Comparison of ENCODE assay signal across 10 cellular contexts in the genomic region with DNA sequence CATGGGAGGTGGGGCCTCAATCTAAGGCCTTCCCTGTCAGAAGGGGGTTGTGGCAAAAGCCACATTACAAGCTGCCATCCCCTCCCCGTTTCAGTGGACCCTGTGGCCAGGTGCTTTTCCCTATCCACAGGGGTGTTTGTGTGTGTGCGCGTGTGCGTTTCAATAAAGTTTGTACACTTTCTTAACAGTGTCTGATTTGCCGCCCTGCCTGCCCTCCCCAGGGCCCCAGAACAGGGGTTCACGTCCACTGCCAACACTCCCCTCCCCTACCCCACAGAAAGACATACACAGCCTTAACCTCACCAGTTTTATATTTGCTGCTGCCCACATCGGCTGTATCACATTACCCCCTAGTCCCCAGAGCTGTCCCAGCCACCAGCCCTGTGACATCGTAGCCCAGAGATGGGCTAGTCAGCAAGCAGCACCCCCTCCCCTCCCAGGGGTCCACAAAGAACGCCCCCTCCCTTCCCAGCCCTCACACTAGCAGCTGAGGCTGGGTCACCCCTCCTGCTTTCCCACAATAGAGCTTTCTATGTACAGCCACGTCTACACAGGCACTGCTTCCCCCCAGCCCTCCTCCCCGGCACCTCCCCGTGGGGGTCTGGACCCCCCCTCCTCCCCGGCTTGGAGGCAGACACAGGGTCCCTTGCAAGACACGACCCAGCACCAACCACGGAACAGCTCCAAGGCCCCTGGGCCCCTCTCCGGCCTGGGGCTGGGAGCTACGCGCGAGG. TPM values are rescaled to one million over a fixed set of nuclear protein-coding genes. Genes with fewer than 3 reads are reported as not detected.
A peak's percentile ranks its signal among the peaks of the same experiment; 100 is the strongest.
DNase-seq lines count a peak whose midpoint lies in the region; ATAC-seq and TF ChIP-seq lines count a peak whose summit lies in the region.
"Had no signal": no experiment of that assay in that cellular context is flagged by ENCODE, and none has a peak within 500 bp of the region (broad histone marks: within the 10 kb centered on the region; RNA-seq: fewer than 3 reads in every experiment).

No MANE protein-coding gene starts in this region.

- H3K9me3 ChIP-seq in WERI-Rb-1 (ENCODE audit: severe bottlenecking) (no peaks in the 10 kb centered on the region), iPS DF 6.9 (ENCODE audit: control insufficient read depth, insufficient read depth, low read length) (no peaks in the 10 kb centered on the region)

- H3K36me3 ChIP-seq in WERI-Rb-1 (peaks cover 53% of the 10 kb centered on the region), iPS DF 6.9 (ENCODE audit: control insufficient read depth, insufficient read depth, low read length) (peaks cover 15% of the 10 kb centered on the region)

- H3K4me1 ChIP-seq in iPS DF 6.9 (ENCODE audit: control insufficient read depth, insufficient read depth, low read length), result 0 out of 2 replicates have a peak, but pooled peaks cover 3% of the 10 kb centered on the region
- H3K4me1 ChIP-seq in foreskin keratinocyte, result peaks cover 5% of the 10 kb centered on the region

- H3K27me3 Mint-ChIP-seq in T-helper 1 cell treated with Interleukin-12 subunit alpha and Interleukin-12 subunit beta and Interleukin-4 antibody, amounts not matched to agents 30 μg/mL and 1 μg/mL, for 36 hours (ENCODE audit: low read depth), result peaks cover 13% of the 10 kb centered on the region

- H3K27ac Mint-ChIP-seq in T-helper 1 cell treated with Interleukin-12 subunit alpha and Interleukin-12 subunit beta and Interleukin-4 antibody, amounts not matched to agents 30 μg/mL and 1 μg/mL, for 36 hours, result no peak overlapping the region
- no peak overlapping the region for H3K27ac Mint-ChIP-seq in stimulated activated effector memory CD8-positive, alpha-beta T cell treated with anti-CD3 and anti-CD28 coated beads, Interleukin-12 subunit alpha, Interleukin-12 subunit beta, amount 100 ng/mL, for 72 hours

- H3K4me3 ChIP-seq in WERI-Rb-1 (ENCODE audit: low read depth, low read length) (no peak overlapping the region), iPS DF 6.9 (ENCODE audit: low read length) (peak overlapping the region; percentile 55; the same call in 1 of the 2 replicates)

- H3K36me3 Mint-ChIP-seq in T-helper 1 cell treated with Interleukin-12 subunit alpha and Interleukin-12 subunit beta and Interleukin-4 antibody, amounts not matched to agents 30 μg/mL and 1 μg/mL, for 36 hours (ENCODE audit: low read depth), result peaks cover 3% of the 10 kb centered on the region
- H3K36me3 Mint-ChIP-seq in stimulated activated effector memory CD8-positive, alpha-beta T cell treated with anti-CD3 and anti-CD28 coated beads, Interleukin-12 subunit alpha, Interleukin-12 subunit beta, amount 100 ng/mL, for 72 hours, result no peaks in the 10 kb centered on the region

- H3K4me3 Mint-ChIP-seq in T-helper 1 cell treated with Interleukin-12 subunit alpha and Interleukin-12 subunit beta and Interleukin-4 antibody, amounts not matched to agents 30 μg/mL and 1 μg/mL, for 36 hours, result peak overlapping the region; percentile 21
- H3K4me3 Mint-ChIP-seq in stimulated activated effector memory CD8-positive, alpha-beta T cell treated with anti-CD3 and anti-CD28 coated beads, Interleukin-12 subunit alpha, Interleukin-12 subunit beta, amount 100 ng/mL, for 72 hours, result peak overlapping the region; percentile 54

- H3K27me3 ChIP-seq in WERI-Rb-1 (ENCODE audit: insufficient read depth, low read depth, severe bottlenecking) (no peaks in the 10 kb centered on the region), iPS DF 6.9 (ENCODE audit: control insufficient read depth, insufficient read depth, low read length) (no peaks in the 10 kb centered on the region), foreskin keratinocyte (peaks cover 9% of the 10 kb centered on the region)

- H3K9me3 Mint-ChIP-seq in T-helper 1 cell treated with Interleukin-12 subunit alpha and Interleukin-12 subunit beta and Interleukin-4 antibody, amounts not matched to agents 30 μg/mL and 1 μg/mL, for 36 hours, result no peaks in the 10 kb centered on the region
- H3K9me3 Mint-ChIP-seq in stimulated activated effector memory CD8-positive, alpha-beta T cell treated with anti-CD3 and anti-CD28 coated beads, Interleukin-12 subunit alpha, Interleukin-12 subunit beta, amount 100 ng/mL, for 72 hours, result no peaks in the 10 kb centered on the region

- no CpG with 5 or more reads among the region's 19 CpGs for WGBS in iPS DF 6.9 (ENCODE audit: insufficient coverage, insufficient read length)

- H3K27ac ChIP-seq in WERI-Rb-1 (no peak overlapping the region), iPS DF 6.9 (ENCODE audit: low read length) (no peak overlapping the region), foreskin keratinocyte (no peak overlapping the region)

- H3K4me1 Mint-ChIP-seq in T-helper 1 cell treated with Interleukin-12 subunit alpha and Interleukin-12 subunit beta and Interleukin-4 antibody, amounts not matched to agents 30 μg/mL and 1 μg/mL, for 36 hours (ENCODE audit: low read depth), result peaks cover 5% of the 10 kb centered on the region
- peaks cover 14% of the 10 kb centered on the region for H3K4me1 Mint-ChIP-seq in stimulated activated effector memory CD8-positive, alpha-beta T cell treated with anti-CD3 and anti-CD28 coated beads, Interleukin-12 subunit alpha, Interleukin-12 subunit beta, amount 100 ng/mL, for 72 hours

- ATAC-seq in stimulated activated effector memory CD8-positive, alpha-beta T cell treated with anti-CD3 and anti-CD28 coated beads, Interleukin-12 subunit alpha, Interleukin-12 subunit beta, amount 100 ng/mL, for 72 hours, result no peak
- ATAC-seq in foreskin keratinocyte (no peak), sciatic nerve (no peak), GM18868 (IDR thresholded peaks at IDR 0.05; ENCODE audit: unreplicated experiment) (no peak)
- ATAC-seq: SK-N-SH treated with all-trans-retinoic acid at 6 μM for 48 hours had no signal

- TF ChIP-seq CTCF in WERI-Rb-1 (IDR thresholded peaks at IDR 0.05; ENCODE audit: low read depth, low read length) (no peak), foreskin keratinocyte (conservative IDR thresholded peaks at IDR 0.05) (no peak)

- DNase-seq in T-helper 1 cell, result no peak
- DNase-seq in WERI-Rb-1, result peak; percentile 12
- no peak for DNase-seq in iPS DF 6.9 (ENCODE audit: low read depth, low spot score)
- no peak for DNase-seq in stimulated activated effector memory CD8-positive, alpha-beta T cell treated with anti-CD3 and anti-CD28 coated beads, Interleukin-12 subunit alpha, Interleukin-12 subunit beta, amount 100 ng/mL, for 72 hours (ENCODE audit: low spot score in 2 of 2)
- DNase-seq in foreskin keratinocyte, result no peak
- DNase-seq in sciatic nerve (ENCODE audit: low spot score), result no peak
- DNase-seq: 8988T had no signal

- intact Hi-C loops in sciatic nerve (cut with DNase I), result no loop called here

RNA-seq across cellular contexts. Expression of a gene that starts 8.0 kb away (rescaled TPM):
- total RNA-seq in foreskin keratinocyte, result 272 and 283 TPM in 2 replicates
- polyA plus RNA-seq in foreskin keratinocyte, result 290 and 301 TPM in 2 replicates
- total RNA-seq in sciatic nerve, result 169 TPM

RNA-seq across cellular contexts. Expression of a gene that starts 10.6 kb away (rescaled TPM):
- total RNA-seq in foreskin keratinocyte (1.4 and 1.6 TPM in 2 replicates), sciatic nerve (3.7 TPM)
- 0.98 and 1.3 TPM in 2 replicates for polyA plus RNA-seq in foreskin keratinocyte

RNA-seq across cellular contexts. Expression of a gene that starts 28.5 kb away (rescaled TPM):
- total RNA-seq in foreskin keratinocyte (171 and 183 TPM in 2 replicates), sciatic nerve (91.6 TPM)
- polyA plus RNA-seq in foreskin keratinocyte, result 249 and 257 TPM in 2 replicates

RNA-seq across cellular contexts. Expression of a gene that starts 36.4 kb away (rescaled TPM):
- total RNA-seq in foreskin keratinocyte (0.25 and 0.37 TPM in 2 replicates), sciatic nerve (6.2 TPM)
- 0.08 and 0.13 TPM in 2 replicates for polyA plus RNA-seq in foreskin keratinocyte

RNA-seq across cellular contexts. Expression of a gene that starts 44.7 kb away (rescaled TPM):
- total RNA-seq in foreskin keratinocyte, result 0.14 and 0.18 TPM in 2 replicates
- polyA plus RNA-seq in foreskin keratinocyte, result 0.26 and 0.52 TPM in 2 replicates
- 2.9 TPM for total RNA-seq in sciatic nerve
